Comparison of ENCODE assay signal across 28 cellular contexts in genomic region chr17:70242781-70243437, GRCh38.
DNase-seq lines count a peak whose midpoint lies in the region; ATAC-seq, FAIRE-seq and TF ChIP-seq lines count a peak whose summit lies in the region.
"Had no signal": no experiment of that assay in that cellular context is flagged by ENCODE, and none has a peak within 500 bp of the region (broad histone marks: within the 10 kb centered on the region; RNA-seq: fewer than 3 reads in every experiment).

No MANE protein-coding gene starts in this region.

- H3K23ac ChIP-seq in trophoblast cell (ENCODE audit: low read length) = no peak overlapping the region

- H2AK5ac ChIP-seq in trophoblast cell (ENCODE audit: low read length) = no peak overlapping the region

- H2BK120ac ChIP-seq in trophoblast cell (ENCODE audit: insufficient read depth, low read length, poor library complexity) = no peak overlapping the region

- TF ChIP-seq CTCF in astrocyte (IDR thresholded peaks at IDR 0.05; ENCODE audit: insufficient read depth, low read depth, low read length) (no peak), RWPE1 (conservative IDR thresholded peaks at IDR 0.05; ENCODE audit: low read depth) (no peak), upper lobe of right lung (IDR thresholded peaks at IDR 0.05) (no peak)

- no peak overlapping the region for H3K27ac Mint-ChIP-seq in astrocyte (ENCODE audit: unreplicated experiment)
- H3K27ac Mint-ChIP-seq in activated naive CD4-positive, alpha-beta T cell treated with anti-CD3 and anti-CD28 coated beads, Interleukin-2, amount 10 ng/mL, durations not matched to agents 7 days and 5 days = no peak overlapping the region
- H3K27ac Mint-ChIP-seq: activated CD8-positive, alpha-beta memory T cell treated with anti-CD3 and anti-CD28 coated beads, Interleukin-2, amount 10 ng/mL, durations not matched to agents 7 days and 5 days; effector memory CD8-positive, alpha-beta T cell; naive B cell had no signal

- no peaks in the 10 kb centered on the region for H3K4me1 ChIP-seq in astrocyte (ENCODE audit: insufficient read depth, low read length)
- H3K4me1 ChIP-seq in trophoblast cell (ENCODE audit: control insufficient read depth in 1 of 2, insufficient read depth in 2 of 2, low read length in 2 of 2) = peaks cover 0 to 2% of the 10 kb centered on the region in 2 experiments
- no peaks in the 10 kb centered on the region for H3K4me1 ChIP-seq in upper lobe of right lung
- H3K4me1 ChIP-seq: left ventricle myocardium inferior, testis had no signal

- peak; percentile 30 for DNase-seq in D341Med (ENCODE audit: low spot score)
- peak; percentile 69 for DNase-seq in astrocyte (ENCODE audit: low read depth)
- peak; percentile 4 for DNase-seq in fibroblast of peridontal ligament (ENCODE audit: extremely low read depth)
- DNase-seq in trophoblast cell = peak; percentile 20 to 82
- DNase-seq in RWPE1 (ENCODE audit: low spot score) = no peak
- no peak for DNase-seq in activated naive CD4-positive, alpha-beta T cell treated with anti-CD3 and anti-CD28 coated beads, Interleukin-2, amount 10 ng/mL, durations not matched to agents 7 days and 5 days
- no peak for DNase-seq in upper lobe of right lung
- DNase-seq: activated CD4-positive, CD25-positive, alpha-beta regulatory T cell; activated CD8-positive, alpha-beta memory T cell treated with anti-CD3 and anti-CD28 coated beads, Interleukin-2, amount 10 ng/mL, durations not matched to agents 7 days and 5 days; activated naive CD4-positive, alpha-beta T cell; activated T-cell treated with anti-CD3 and anti-CD28 coated beads, Interleukin-2, amount 50 U/mL, for 48 hours; C1 segment of cervical spinal cord; Caco-2; DND-41; effector memory CD8-positive, alpha-beta T cell; hypothalamus; left ventricle myocardium inferior; MM.1S; naive B cell; NCI-H1436 treated with DMSO at 0.1 percent for 48 hours; NCI-H2107; SIG-M5; stimulated activated naive CD8-positive, alpha-beta T cell treated with anti-CD3 and anti-CD28 coated beads, Interleukin-15, Interleukin-2, amounts not matched to agents 100 U/mL and 50 U/mL, for 24 hours; testis had no signal

- no peaks in the 10 kb centered on the region for H3K9me3 Mint-ChIP-seq in astrocyte (ENCODE audit: unreplicated experiment)
- H3K9me3 Mint-ChIP-seq in activated naive CD4-positive, alpha-beta T cell treated with anti-CD3 and anti-CD28 coated beads, Interleukin-2, amount 10 ng/mL, durations not matched to agents 7 days and 5 days = no peaks in the 10 kb centered on the region

- H3K9me3 ChIP-seq in astrocyte (ENCODE audit: insufficient read depth, low read depth, low read length) (no peaks in the 10 kb centered on the region), trophoblast cell (ENCODE audit: insufficient read depth, low read depth, low read length) (no peaks in the 10 kb centered on the region), upper lobe of right lung (no peaks in the 10 kb centered on the region)
- H3K9me3 ChIP-seq: Caco-2, neutrophil, testis had no signal

- H3K27me3 Mint-ChIP-seq in astrocyte (ENCODE audit: low read depth, unreplicated experiment) = no peaks in the 10 kb centered on the region
- H3K27me3 Mint-ChIP-seq in activated naive CD4-positive, alpha-beta T cell treated with anti-CD3 and anti-CD28 coated beads, Interleukin-2, amount 10 ng/mL, durations not matched to agents 7 days and 5 days = no peaks in the 10 kb centered on the region
- H3K27me3 Mint-ChIP-seq: activated CD8-positive, alpha-beta memory T cell treated with anti-CD3 and anti-CD28 coated beads, Interleukin-2, amount 10 ng/mL, durations not matched to agents 7 days and 5 days; effector memory CD8-positive, alpha-beta T cell had no signal

- H4K12ac ChIP-seq in trophoblast cell (ENCODE audit: low read depth, low read length) = no peak overlapping the region

- no peak overlapping the region for H3K27ac ChIP-seq in astrocyte (ENCODE audit: low read depth, low read length)
- no peak overlapping the region for H3K27ac ChIP-seq in trophoblast cell (ENCODE audit: low read depth, low read length)
- no peak overlapping the region for H3K27ac ChIP-seq in RWPE1
- no peak overlapping the region for H3K27ac ChIP-seq in upper lobe of right lung
- H3K27ac ChIP-seq: coronary artery, left ventricle myocardium inferior, neutrophil, testis had no signal

- H3K4me2 ChIP-seq in astrocyte (ENCODE audit: low read length) (no peak overlapping the region), trophoblast cell (ENCODE audit: low read length) (no peak overlapping the region)

- peaks cover 7% of the 10 kb centered on the region for H3K79me1 ChIP-seq in trophoblast cell (ENCODE audit: low read length)

- H3K9ac ChIP-seq in astrocyte (ENCODE audit: low read length) (no peak overlapping the region), trophoblast cell (ENCODE audit: low read length) (no peak overlapping the region)

- FAIRE-seq in astrocyte (lab: Jason Lieb, UNC) = no peak
- FAIRE-seq: HTR-8/SVneo, K562 had no signal

- no peak overlapping the region for H4K8ac ChIP-seq in trophoblast cell (ENCODE audit: low read depth, low read length)

- POLR2A ChIA-PET in RWPE1 (lab: Yijun Ruan, JAX; ENCODE audit: low non-redundant PET) = no interaction called here

- WGBS in trophoblast cell (ENCODE audit: extremely low coverage, insufficient coverage, insufficient read length) = no CpG with 5 or more reads among the region's 7 CpGs

- H2AFZ ChIP-seq in astrocyte (ENCODE audit: low read depth, low read length) (no peak overlapping the region), trophoblast cell (ENCODE audit: insufficient read depth, low read length, poor library complexity) (no peak overlapping the region)

- H3K18ac ChIP-seq in trophoblast cell (ENCODE audit: low read length) = no peak overlapping the region

- H2BK5ac ChIP-seq in trophoblast cell (ENCODE audit: low read depth, low read length, poor library complexity) = no peak overlapping the region

- no peak overlapping the region for H4K91ac ChIP-seq in trophoblast cell (ENCODE audit: low read depth, low read length)

- H3K27me3 ChIP-seq in astrocyte (ENCODE audit: insufficient read depth, low read length) (no peaks in the 10 kb centered on the region), trophoblast cell (ENCODE audit: insufficient read depth, low read length) (no peaks in the 10 kb centered on the region), upper lobe of right lung (no peaks in the 10 kb centered on the region)
- H3K27me3 ChIP-seq: neutrophil, testis had no signal

- H3K36me3 ChIP-seq in astrocyte (ENCODE audit: insufficient read depth, low read length) = no peaks in the 10 kb centered on the region
- H3K36me3 ChIP-seq in trophoblast cell (ENCODE audit: control insufficient read depth in 1 of 2, insufficient read depth in 2 of 2, low read length in 2 of 2) = no peaks in the 10 kb centered on the region
- H3K36me3 ChIP-seq in upper lobe of right lung = no peaks in the 10 kb centered on the region
- H3K36me3 ChIP-seq: left ventricle myocardium inferior, neutrophil had no signal

- H3K4me1 Mint-ChIP-seq in astrocyte (ENCODE audit: low read depth, unreplicated experiment) = no peaks in the 10 kb centered on the region
- no peaks in the 10 kb centered on the region for H3K4me1 Mint-ChIP-seq in activated naive CD4-positive, alpha-beta T cell treated with anti-CD3 and anti-CD28 coated beads, Interleukin-2, amount 10 ng/mL, durations not matched to agents 7 days and 5 days
- H3K4me1 Mint-ChIP-seq: activated CD8-positive, alpha-beta memory T cell treated with anti-CD3 and anti-CD28 coated beads, Interleukin-2, amount 10 ng/mL, durations not matched to agents 7 days and 5 days; naive B cell had no signal

- no peaks in the 10 kb centered on the region for H3K36me3 Mint-ChIP-seq in astrocyte (ENCODE audit: low read depth, unreplicated experiment)
- H3K36me3 Mint-ChIP-seq in activated naive CD4-positive, alpha-beta T cell treated with anti-CD3 and anti-CD28 coated beads, Interleukin-2, amount 10 ng/mL, durations not matched to agents 7 days and 5 days = no peaks in the 10 kb centered on the region
- H3K36me3 Mint-ChIP-seq: activated CD8-positive, alpha-beta memory T cell treated with anti-CD3 and anti-CD28 coated beads, Interleukin-2, amount 10 ng/mL, durations not matched to agents 7 days and 5 days; naive B cell had no signal

- intact Hi-C loops in upper lobe of right lung (cut with DNase I) = no loop called here

- CTCF ChIA-PET in RWPE1 (lab: Yijun Ruan, JAX) = interaction anchor here (0.6 kb wide), 1 partner anchor 1243 kb away, joined by 3 read pairs; no protein-coding TSS in a partner anchor
- CTCF ChIA-PET in activated naive CD4-positive, alpha-beta T cell treated with anti-CD3 and anti-CD28 coated beads, Interleukin-2, amount 10 ng/mL, durations not matched to agents 7 days and 5 days (lab: Charles Lee) = no interaction called here

- H3K14ac ChIP-seq in trophoblast cell (ENCODE audit: low read length) = no peak overlapping the region

- H3K4me3 ChIP-seq in astrocyte (ENCODE audit: insufficient read depth, low read depth, low read length) (no peak overlapping the region), trophoblast cell (ENCODE audit: low read depth, low read length) (no peak overlapping the region), upper lobe of right lung (no peak overlapping the region)
- H3K4me3 ChIP-seq: coronary artery, K562, left ventricle myocardium inferior, testis had no signal

- H3K79me2 ChIP-seq in astrocyte (ENCODE audit: insufficient read depth, low read length) (no peaks in the 10 kb centered on the region), trophoblast cell (ENCODE audit: control insufficient read depth, insufficient read depth, low read length, poor library complexity) (no peaks in the 10 kb centered on the region)

- H2BK12ac ChIP-seq in trophoblast cell (ENCODE audit: low read length) = no peak overlapping the region

- no peak overlapping the region for H3K4me3 Mint-ChIP-seq in astrocyte (ENCODE audit: unreplicated experiment)
- H3K4me3 Mint-ChIP-seq in activated naive CD4-positive, alpha-beta T cell treated with anti-CD3 and anti-CD28 coated beads, Interleukin-2, amount 10 ng/mL, durations not matched to agents 7 days and 5 days = no peak overlapping the region
- H3K4me3 Mint-ChIP-seq: activated CD8-positive, alpha-beta memory T cell treated with anti-CD3 and anti-CD28 coated beads, Interleukin-2, amount 10 ng/mL, durations not matched to agents 7 days and 5 days; effector memory CD8-positive, alpha-beta T cell; naive B cell had no signal

- H3K4ac ChIP-seq in trophoblast cell (ENCODE audit: low read depth, low read length) = no peak overlapping the region

- no peaks in the 10 kb centered on the region for H4K20me1 ChIP-seq in astrocyte (ENCODE audit: insufficient read depth, low read length)

- ATAC-seq in upper lobe of right lung = no peak
- ATAC-seq: activated CD8-positive, alpha-beta memory T cell treated with anti-CD3 and anti-CD28 coated beads, Interleukin-2, amount 10 ng/mL, durations not matched to agents 7 days and 5 days; effector memory CD8-positive, alpha-beta T cell; K562; stimulated activated naive CD8-positive, alpha-beta T cell treated with anti-CD3 and anti-CD28 coated beads, Interleukin-15, Interleukin-2, amounts not matched to agents 100 U/mL and 50 U/mL, for 24 hours had no signal

Comparison
In these comparisons a context has a peak if more than half of its experiments do, and no peak if none do; other contexts are left out.
1. DNase-seq: peak in D341Med (single experiment), astrocyte (single experiment), fibroblast of peridontal ligament (single experiment) and trophoblast cell (2 of 2); none in RWPE1 (single experiment), activated naive CD4-positive, alpha-beta T cell treated with anti-CD3 and anti-CD28 coated beads, Interleukin-2, amount 10 ng/mL, durations not matched to agents 7 days and 5 days (single experiment) and upper lobe of right lung (single experiment).